ENCODE assay signal across 9 cellular contexts in genomic region chr16:68005786-68006286, GRCh38. TPM values are rescaled to one million over a fixed set of nuclear protein-coding genes. Genes with fewer than 3 reads are reported as not detected.
A peak's percentile ranks its signal among the peaks of the same experiment; 100 is the strongest.
DNase-seq lines count a peak whose midpoint lies in the region; ATAC-seq and TF ChIP-seq lines count a peak whose summit lies in the region.
"Had no signal": no experiment of that assay in that cellular context is flagged by ENCODE, and none has a peak within 500 bp of the region (broad histone marks: within the 10 kb centered on the region; RNA-seq: fewer than 3 reads in every experiment).

No MANE protein-coding gene starts in this region.

- H3K27me3 ChIP-seq in HUES48 (ENCODE audit: control insufficient read depth, insufficient read depth, low read length): no peaks in the 10 kb centered on the region
- peaks cover 0 to 3% (median 0%) of the 10 kb centered on the region in 4 donors for H3K27me3 ChIP-seq in esophagus muscularis mucosa
- no peaks in the 10 kb centered on the region for H3K27me3 ChIP-seq in psoas muscle (ENCODE audit: insufficient read depth in 3 of 3, low read length in 2 of 3)

- no peak for TF ChIP-seq POLR2A in esophagus muscularis mucosa (IDR thresholded peaks at IDR 0.05; ENCODE audit: low read depth)

- POLR2A ChIA-PET in HEK293T (lab: Yijun Ruan, JAX): interaction anchor here (1.1 to 2.2 kb wide), 2 partner anchors 17 to 20 kb away, joined by 4 to 13 read pairs; partner anchors contain the start of genes DDX28 and DUS2

- H3K36me3 ChIP-seq in HUES48 (ENCODE audit: control insufficient read depth, insufficient read depth, low read length) (no peaks in the 10 kb centered on the region), esophagus muscularis mucosa (no peaks in the 10 kb centered on the region), psoas muscle (ENCODE audit: insufficient read depth in 1 of 2, low read depth in 1 of 2) (no peaks in the 10 kb centered on the region)

- TF ChIP-seq EP300 in esophagus muscularis mucosa (IDR thresholded peaks at IDR 0.05): no peak

- intact Hi-C loops in esophagus muscularis mucosa (cut with DNase I) (no loop called here), psoas muscle (cut with DNase I) (no loop called here)

- H3K4me3 ChIP-seq in HUES48 (ENCODE audit: low read depth, low read length): no peak overlapping the region
- no peak overlapping the region for H3K4me3 ChIP-seq in esophagus muscularis mucosa
- H3K4me3 ChIP-seq in psoas muscle: no peak overlapping the region

- no peaks in the 10 kb centered on the region for H3K9me3 ChIP-seq in HUES48 (ENCODE audit: control insufficient read depth, insufficient read depth, low read length)
- no peaks in the 10 kb centered on the region for H3K9me3 ChIP-seq in esophagus muscularis mucosa
- H3K9me3 ChIP-seq in psoas muscle: no peaks in the 10 kb centered on the region

- H3K4me1 ChIP-seq in HUES48 (ENCODE audit: control insufficient read depth, insufficient read depth, low read length) (peaks cover 6% of the 10 kb centered on the region; the same call in 1 of the 2 replicates), esophagus muscularis mucosa (peaks cover 0 to 2% (median 0%) of the 10 kb centered on the region in 4 donors), psoas muscle (no peaks in the 10 kb centered on the region)

- peak; percentile 52 for DNase-seq in activated CD4-positive, CD25-positive, alpha-beta regulatory T cell treated with anti-CD3 and anti-CD28 coated beads, Interleukin-2, amount 50 U/mL, for 72 hours
- DNase-seq in esophagus muscularis mucosa (ENCODE audit: extremely low spot score) (no peak), psoas muscle (no peak), HEK293T (ENCODE audit: extremely low spot score) (no peak), NCI-H82 treated with DMSO at 0.1 percent for 48 hours (lab: John Stamatoyannopoulos, UW; ENCODE audit: unreplicated experiment) (no peak), NCI-H446 (lab: John Stamatoyannopoulos, UW) (no peak), NCI-H2171 (lab: John Stamatoyannopoulos, UW) (no peak)

- WGBS in esophagus muscularis mucosa: 52% methylated on average over 6 of the region's 6 CpGs
- 47 to 61% (median 49%) methylated on average over 6 of the region's 6 CpGs for WGBS in psoas muscle, 3 donors

- TF ChIP-seq CTCF in esophagus muscularis mucosa (IDR thresholded peaks at IDR 0.05) (no peak), psoas muscle (IDR thresholded peaks at IDR 0.05) (no peak)

- ATAC-seq in psoas muscle: peak in 2 of 4 donors; percentile 41 to 50

- H3K27ac ChIP-seq in HUES48 (ENCODE audit: low read depth, low read length): peak overlapping the region; percentile 67
- H3K27ac ChIP-seq in esophagus muscularis mucosa (replicated peaks in 1 of 4): peak overlapping the region; percentile 19 to 44 (median 21)
- H3K27ac ChIP-seq in psoas muscle: peak overlapping the region; percentile 36

- CTCF ChIA-PET in HEK293T (lab: Yijun Ruan, JAX): interaction anchor here (1.5 kb wide), 1 partner anchor 35 kb away, joined by 4 read pairs; no protein-coding TSS in a partner anchor

- no peak overlapping the region for H3K9ac ChIP-seq in HUES48 (ENCODE audit: low read depth, low read length)

TF ChIP-seq in HEK293T, 16 proteins besides CTCF, POLR2A, EP300 and RAD21:
- TF ChIP-seq L3MBTL2 (conservative IDR thresholded peaks at IDR 0.05): no peak
- TF ChIP-seq ZNF384 (IDR thresholded peaks at IDR 0.05): no peak
- TF ChIP-seq FOXA1 (IDR thresholded peaks at IDR 0.05): no peak
- no peak for TF ChIP-seq FOXM1 (IDR thresholded peaks at IDR 0.05; ENCODE audit: borderline replicate concordance)
- no peak for TF ChIP-seq ELF4 (IDR thresholded peaks at IDR 0.05)
- no peak for TF ChIP-seq SUZ12 (IDR thresholded peaks at IDR 0.05)
- TF ChIP-seq LEF1 (IDR thresholded peaks at IDR 0.05; ENCODE audit: borderline replicate concordance): no peak
- TF ChIP-seq SP1 (IDR thresholded peaks at IDR 0.05): no peak
- TF ChIP-seq NFRKB (IDR thresholded peaks at IDR 0.05): no peak
- no peak for TF ChIP-seq HDGF (IDR thresholded peaks at IDR 0.05; ENCODE audit: borderline replicate concordance)
- no peak for TF ChIP-seq FOXK2 (IDR thresholded peaks at IDR 0.05)
- no peak for TF ChIP-seq ARNT (IDR thresholded peaks at IDR 0.05)
- no peak for TF ChIP-seq BHLHE40 (IDR thresholded peaks at IDR 0.05; ENCODE audit: borderline replicate concordance)
- no peak for TF ChIP-seq TARDBP (IDR thresholded peaks at IDR 0.05)
- no peak for TF ChIP-seq CTBP1 (IDR thresholded peaks at IDR 0.05; ENCODE audit: borderline replicate concordance)
- TF ChIP-seq PKNOX1 (IDR thresholded peaks at IDR 0.05): no peak

RNA-seq across cellular contexts. Expression of gene DPEP2, which starts 6.6 kb away (rescaled TPM):
- 1 to 10 TPM; 1.4 to 5.5 (median 3.7) TPM for total RNA-seq in esophagus muscularis mucosa
- total RNA-seq in psoas muscle: 1 to 10 TPM in 1 of 4 donors, under 1 TPM in 2, not detected in 1; 0.25 to 1.1 (median 0.82) TPM
- polyA plus RNA-seq in psoas muscle: under 1 TPM; 0.23 to 0.29 (median 0.27) TPM

RNA-seq across cellular contexts. Expression of gene DPEP2NB, which starts 9.9 kb away (rescaled TPM):
- total RNA-seq in esophagus muscularis mucosa (not detected), psoas muscle (not detected)
- polyA plus RNA-seq in psoas muscle: under 1 TPM in 1 of 3 donors, not detected in 2; 0.05 TPM
- total RNA-seq: T-helper 2 cell treated with Interferon-gamma antibody and Interleukin-4, amounts not matched to agents 100 ng/mL and 5 ng/mL, for 36 hours had no signal

RNA-seq across cellular contexts. Expression of gene DDX28, which starts 17.2 kb away (rescaled TPM):
- total RNA-seq in esophagus muscularis mucosa (10 to 100 TPM in 1 of 4 donors, 1 to 10 TPM in 3; 5.0 to 10.1 (median 8.4) TPM), psoas muscle (10 to 100 TPM; 10.0 to 19.3 (median 14.4) TPM)
- 10 to 100 TPM; 11.9 to 20.2 (median 12.6) TPM for polyA plus RNA-seq in psoas muscle

RNA-seq across cellular contexts. Expression of gene DUS2, which starts 17.2 kb away (rescaled TPM):
- total RNA-seq in esophagus muscularis mucosa: 10 to 100 TPM in 1 of 4 donors, 1 to 10 TPM in 3; 8.4 to 12.5 (median 9.7) TPM
- total RNA-seq in psoas muscle: 10 to 100 TPM in 2 of 4 donors, 1 to 10 TPM in 2; 7.0 to 10.5 (median 9.8) TPM
- polyA plus RNA-seq in psoas muscle: 10 to 100 TPM in 1 of 3 donors, 1 to 10 TPM in 2; 3.4 to 15.1 (median 9.5) TPM

RNA-seq across cellular contexts. Expression of gene DPEP3, which starts 25.5 kb away (rescaled TPM):
- under 1 TPM in 1 of 4 donors, not detected in 3; 0.17 TPM for total RNA-seq in esophagus muscularis mucosa
- under 1 TPM in 3 of 4 donors, not detected in 1; 0.10 to 0.22 (median 0.17) TPM for total RNA-seq in psoas muscle
- polyA plus RNA-seq in psoas muscle: under 1 TPM in 2 of 3 donors, not detected in 1; 0.12 to 0.45 TPM
